Comparison of ENCODE assay signal across 13 cellular contexts in genomic region chr2:176137249-176137573, GRCh38. TPM values are rescaled to one million over a fixed set of nuclear protein-coding genes. Genes with fewer than 3 reads are reported as not detected.
A peak's percentile ranks its signal among the peaks of the same experiment; 100 is the strongest.
DNase-seq lines count a peak whose midpoint lies in the region; ATAC-seq, FAIRE-seq and TF ChIP-seq lines count a peak whose summit lies in the region.
"Had no signal": no experiment of that assay in that cellular context is flagged by ENCODE, and none has a peak within 500 bp of the region (broad histone marks: within the 10 kb centered on the region; RNA-seq: fewer than 3 reads in every experiment).

No MANE protein-coding gene starts in this region.

- DNase-seq in heart left ventricle (no peak), left ventricle myocardium superior (no peak), GM12878 (ENCODE audit: low read depth, low spot score) (no peak), NCI-H2107 treated with DMSO at 0.1 percent for 48 hours (lab: John Stamatoyannopoulos, UW; ENCODE audit: unreplicated experiment) (no peak)
- DNase-seq in activated CD4-positive, alpha-beta memory T cell treated with anti-CD3 and anti-CD28 coated beads for 36 hours, result no peak
- DNase-seq: amniotic stem cell, NCI-H510A treated with DMSO at 0.1 percent for 48 hours had no signal

- SMC1A ChIA-PET in GM12878 (lab: Charles Lee; ENCODE audit: uncharacterized antibody, unreplicated experiment), result interaction anchor here (1.0 to 5.3 kb wide), 2 partner anchors 317 to 416 kb away, joined by 3 to 58 read pairs; no protein-coding TSS in a partner anchor

- in situ Hi-C loops in GM12878 (cut with MboI), result loop anchor here (25.0 kb wide), 1 partner anchor 1200 kb away; no protein-coding TSS in a partner anchor

- H3K27me3 ChIP-seq in heart left ventricle (peaks cover 54 to 98% (median 85%) of the 10 kb centered on the region in 9 donors), GM12878 (replicated peaks in 1 of 2; ENCODE audit: control insufficient read depth in 2 of 2, insufficient read depth in 2 of 2, low read length in 1 of 2) (peaks cover 5 to 16% of the 10 kb centered on the region in 2 experiments), mucosa of rectum (ENCODE audit: control insufficient read depth in 2 of 2, insufficient read depth in 2 of 2, low read length in 2 of 2) (peaks cover 8 to 14% of the 10 kb centered on the region in 2 donors)

- no peak for TF ChIP-seq EP300 in GM12878 (IDR thresholded peaks at IDR 0.05; ENCODE audit: borderline replicate concordance in 1 of 2, control insufficient read depth in 1 of 2, low read depth in 2 of 2, low read length in 2 of 2)

- no peak for FAIRE-seq in GM12878 (lab: Jason Lieb, UNC)

- CTCF ChIA-PET in GM12878 (lab: Yijun Ruan, JAX), result interaction anchor here (0.9 kb wide), 2 partner anchors 318 to 417 kb away, joined by 3 to 4 read pairs; no protein-coding TSS in a partner anchor
- CTCF ChIA-PET in activated CD4-positive, alpha-beta memory T cell treated with anti-CD3 and anti-CD28 coated beads for 36 hours (lab: Charles Lee), result interaction anchor here (1.0 to 1.3 kb wide), 2 partner anchors 10 to 320 kb away, joined by 4 to 6 read pairs; no protein-coding TSS in a partner anchor

- intact Hi-C loops in heart left ventricle (cut with DNase I), result loop anchor here in 2 of 10 donors (5.0 to 10.0 kb wide), 2 partner anchors 678 to 680 kb away; no protein-coding TSS in a partner anchor
- intact Hi-C loops in left ventricle myocardium superior (cut with micrococcal nuclease), result no loop called here
- intact Hi-C loops in GM12878 (cut with micrococcal nuclease; ENCODE audit: unreplicated experiment), result no loop called here
- intact Hi-C loops in activated CD4-positive, alpha-beta memory T cell treated with anti-CD3 and anti-CD28 coated beads for 36 hours (cut with micrococcal nuclease), result loop anchor here (10.0 kb wide), 1 partner anchor 1802 kb away; the partner anchor contains the start of gene SP9

- H3K4me3 ChIP-seq in heart left ventricle (peak overlapping the region in 11 of 12 donors; percentile 29 to 68 (median 51)), GM12878 (no peak overlapping the region), mucosa of rectum (ENCODE audit: low read length in 2 of 2) (peak overlapping the region; percentile 76 to 82), urinary bladder (ENCODE audit: low read depth, low read length) (peak overlapping the region; percentile 50)
- H3K4me3 ChIP-seq: BLaER1 treated with 17β-estradiol and CSF1 and Interleukin-3, amounts not matched to agents 10 nM and 100 nM had no signal

- H3K27me3 Mint-ChIP-seq in activated CD4-positive, alpha-beta memory T cell treated with anti-CD3 and anti-CD28 coated beads for 36 hours, result peaks cover 82% of the 10 kb centered on the region

- H3K4me2 ChIP-seq in GM12878 (ENCODE audit: control insufficient read depth, insufficient read depth), result no peak overlapping the region

- 15 to 32% (median 21%) methylated on average over 2 of the region's 2 CpGs for WGBS in heart left ventricle, 4 donors
- 0% methylated on average over 2 of the region's 2 CpGs for WGBS in GM12878 (ENCODE audit: insufficient coverage, insufficient replicate concordance, low lambda C conversion rate, missing lambda C conversion rate)
- WGBS in urinary bladder, result 33% methylated on average over 2 of the region's 2 CpGs

- H3K79me2 ChIP-seq in GM12878 (ENCODE audit: control insufficient read depth, insufficient read depth, low read length), result no peaks in the 10 kb centered on the region

- H3K27ac ChIP-seq in heart left ventricle, result peak overlapping the region in 7 of 12 donors; percentile 54 to 81 (median 70)
- no peak overlapping the region for H3K27ac ChIP-seq in GM12878 (ENCODE audit: control insufficient read depth, insufficient read depth)
- peak overlapping the region; percentile 77 to 83 for H3K27ac ChIP-seq in mucosa of rectum (ENCODE audit: low read depth in 2 of 2, low read length in 2 of 2)
- peak overlapping the region; percentile 69 for H3K27ac ChIP-seq in urinary bladder (ENCODE audit: low read depth)
- H3K27ac ChIP-seq: BLaER1 treated with 17β-estradiol and CSF1 and Interleukin-3, amounts not matched to agents 10 nM and 100 nM had no signal

- ATAC-seq in heart left ventricle (no peak), left ventricle myocardium superior (no peak), GM12878 (no peak), HG03045 (IDR thresholded peaks at IDR 0.05; ENCODE audit: unreplicated experiment) (no peak)

- H3K27ac Mint-ChIP-seq in activated CD4-positive, alpha-beta memory T cell treated with anti-CD3 and anti-CD28 coated beads for 36 hours, result no peak overlapping the region
- H3K27ac Mint-ChIP-seq: progenitor cell of endocrine pancreas; T-helper 2 cell treated with Interferon-gamma antibody and Interleukin-4, amounts not matched to agents 5 μg/mL and 100 μg/mL, for 36 hours had no signal

- peaks cover 23% of the 10 kb centered on the region for H3K4me1 Mint-ChIP-seq in activated CD4-positive, alpha-beta memory T cell treated with anti-CD3 and anti-CD28 coated beads for 36 hours (ENCODE audit: low read depth)

- TF ChIP-seq RAD21 in GM12878 (IDR thresholded peaks at IDR 0.05; ENCODE audit: insufficient read depth, low read depth, low read length), result no peak

- TF ChIP-seq CTCF in heart left ventricle (IDR thresholded peaks at IDR 0.05) (no peak), GM12878 (IDR thresholded peaks at IDR 0.05 in 2 of 3, conservative IDR thresholded peaks at IDR 0.05 in 1 of 3; ENCODE audit: control insufficient read depth in 2 of 3, extremely low read depth in 1 of 3, insufficient read depth in 1 of 3, low read depth in 3 of 3, low read length in 3 of 3) (no peak)

- peaks cover 0 to 34% (median 15%) of the 10 kb centered on the region in 12 donors for H3K4me1 ChIP-seq in heart left ventricle
- H3K4me1 ChIP-seq in GM12878 (ENCODE audit: control insufficient read depth, insufficient read depth, low read length), result no peaks in the 10 kb centered on the region
- H3K4me1 ChIP-seq in mucosa of rectum (ENCODE audit: control insufficient read depth in 2 of 2, insufficient read depth in 2 of 2, low read length in 2 of 2), result peaks cover 17 to 18% of the 10 kb centered on the region in 2 donors
- H3K4me1 ChIP-seq in urinary bladder (ENCODE audit: insufficient read depth), result no peaks in the 10 kb centered on the region

- no peak overlapping the region for H3K9ac ChIP-seq in GM12878 (ENCODE audit: control insufficient read depth, insufficient read depth, low read length)
- peak overlapping the region; percentile 64 to 75 for H3K9ac ChIP-seq in mucosa of rectum (ENCODE audit: low read depth in 1 of 2, low read length in 2 of 2)
- H3K9ac ChIP-seq: BLaER1 treated with 17β-estradiol and CSF1 and Interleukin-3, amounts not matched to agents 10 nM and 100 nM had no signal

- no peak overlapping the region for H3K4me3 Mint-ChIP-seq in activated CD4-positive, alpha-beta memory T cell treated with anti-CD3 and anti-CD28 coated beads for 36 hours
- H3K4me3 Mint-ChIP-seq: T-helper 2 cell treated with Interferon-gamma antibody and Interleukin-4, amounts not matched to agents 5 μg/mL and 100 μg/mL, for 36 hours had no signal

- no TSS peak for BruUV-seq in GM12878 (replicated peaks; lab: Mats Ljungman, UMichigan)

- H3K36me3 ChIP-seq in heart left ventricle (no peaks in the 10 kb centered on the region), GM12878 (ENCODE audit: control insufficient read depth in 2 of 2, insufficient read depth in 2 of 2, low read length in 1 of 2) (no peaks in the 10 kb centered on the region), mucosa of rectum (ENCODE audit: control insufficient read depth in 2 of 2, insufficient read depth in 2 of 2, low read length in 2 of 2) (no peaks in the 10 kb centered on the region), urinary bladder (ENCODE audit: insufficient read depth) (no peaks in the 10 kb centered on the region)
- H3K36me3 ChIP-seq: BLaER1 treated with 17β-estradiol and CSF1 and Interleukin-3, amounts not matched to agents 10 nM and 100 nM had no signal

- H4K20me1 ChIP-seq in GM12878 (ENCODE audit: control insufficient read depth, insufficient read depth), result no peaks in the 10 kb centered on the region

- peaks cover 12% of the 10 kb centered on the region for H3K36me3 Mint-ChIP-seq in activated CD4-positive, alpha-beta memory T cell treated with anti-CD3 and anti-CD28 coated beads for 36 hours

- TF ChIP-seq POLR2A in heart left ventricle (IDR thresholded peaks at IDR 0.05), result no peak
- no peak for TF ChIP-seq POLR2A in GM12878 (IDR thresholded peaks at IDR 0.05; ENCODE audit: low read depth, low read length)

- H2AFZ ChIP-seq in GM12878 (ENCODE audit: control insufficient read depth, low read depth, low read length), result no peak overlapping the region

- H3K9me3 ChIP-seq in heart left ventricle (no peaks in the 10 kb centered on the region), GM12878 (replicated peaks; ENCODE audit: control insufficient read depth, insufficient read depth, low read length) (no peaks in the 10 kb centered on the region; the same call in 2 of the 3 replicates), mucosa of rectum (ENCODE audit: control insufficient read depth in 2 of 2, low read length in 2 of 2) (no peaks in the 10 kb centered on the region)

- RAD21 ChIA-PET in GM12878 (lab: Charles Lee; ENCODE audit: unreplicated experiment), result interaction anchor here (2.3 kb wide), 1 partner anchor 417 kb away, joined by 11 read pairs; no protein-coding TSS in a partner anchor

- peaks cover 4% of the 10 kb centered on the region for H3K9me3 Mint-ChIP-seq in activated CD4-positive, alpha-beta memory T cell treated with anti-CD3 and anti-CD28 coated beads for 36 hours
- H3K9me3 Mint-ChIP-seq: T-helper 2 cell treated with Interferon-gamma antibody and Interleukin-4, amounts not matched to agents 5 μg/mL and 100 μg/mL, for 36 hours had no signal

- POLR2A ChIA-PET in GM12878 (lab: Charles Lee), result no interaction called here
- POLR2A ChIA-PET in activated CD4-positive, alpha-beta memory T cell treated with anti-CD3 and anti-CD28 coated beads for 36 hours (lab: Charles Lee), result no interaction called here

RNA-seq across cellular contexts. Expression of gene HOXD8, which starts 7.7 kb away (rescaled TPM):
- total RNA-seq in heart left ventricle, result 1 to 10 TPM in 3 of 9 donors, under 1 TPM in 6; 0.37 to 1.8 (median 0.59) TPM
- under 1 TPM; 0.21 to 0.42 TPM for polyA plus RNA-seq in heart left ventricle
- total RNA-seq in left ventricle myocardium superior, result 0.92 TPM
- not detected in 2 replicates for total RNA-seq in GM12878 (2013; cell fraction: nucleolus; rRNA removed)
- total RNA-seq in GM12878 (2014; rRNA removed), result not detected in 2 replicates
- not detected in 2 replicates for total RNA-seq in GM12878 (2014; rRNA removed; fragmentation: Illumina TruSeq; extraction: Trizol)
- total RNA-seq in GM12878 (2021), result not detected in 2 replicates
- polyA plus RNA-seq in GM12878 (2011; ENCODE audit: low read depth), result not detected
- not detected in 2 replicates for polyA plus RNA-seq in GM12878 (2011; rRNA removed)
- not detected in 2 replicates for polyA plus RNA-seq in GM12878 (2011; cell fraction: cytosol; rRNA removed)
- not detected in 2 replicates for polyA plus RNA-seq in GM12878 (2011; cell fraction: nucleus; rRNA removed)
- not detected in 2 replicates for polyA plus RNA-seq in GM12878 (2012)
- not detected in 2 replicates for polyA plus RNA-seq in GM12878 (2014; fragmentation: Illumina TruSeq; extraction: Trizol)
- not detected for polyA plus RNA-seq in GM12878 (2014; fragmentation: Nextera tagmentation; extraction: Ambion mirVana)
- polyA plus RNA-seq in GM12878 (2014; rRNA removed), result not detected in 2 replicates
- not detected for polyA plus RNA-seq in GM12878 (2016; fragmentation: Nextera tagmentation; extraction: Ambion mirVana)
- not detected in 2 replicates for polyA minus RNA-seq in GM12878 (2011; rRNA and poly(A)+ RNA removed)
- not detected in 2 replicates for polyA minus RNA-seq in GM12878 (2011; cell fraction: cytosol; rRNA and poly(A)+ RNA removed)
- polyA minus RNA-seq in GM12878 (2011; cell fraction: nucleus; rRNA and poly(A)+ RNA removed), result not detected in 2 replicates
- total RNA-seq in urinary bladder, result 12.3 TPM
- polyA plus RNA-seq in urinary bladder, result 7.0 TPM
- not detected for total RNA-seq in activated CD4-positive, alpha-beta memory T cell treated with anti-CD3 and anti-CD28 coated beads for 36 hours
- total RNA-seq: progenitor cell of endocrine pancreas had no signal

RNA-seq across cellular contexts. Expression of gene HOXD4, which starts 14.1 kb away (rescaled TPM):
- total RNA-seq in heart left ventricle (under 1 TPM in 7 of 9 donors, not detected in 2; 0.17 to 0.96 (median 0.42) TPM), left ventricle myocardium superior (0.22 TPM), GM12878 (2014; rRNA removed) (not detected in 2 replicates), GM12878 (2014; rRNA removed; fragmentation: Illumina TruSeq; extraction: Trizol) (not detected in 2 replicates), GM12878 (2021) (not detected in 2 replicates), urinary bladder (4.0 TPM)
- polyA plus RNA-seq in heart left ventricle (under 1 TPM; 0.10 to 0.19 TPM), GM12878 (2011; rRNA removed) (0.07 and 0.13 TPM in 2 replicates), GM12878 (2014; fragmentation: Illumina TruSeq; extraction: Trizol) (not detected in 2 replicates), GM12878 (2014; fragmentation: Nextera tagmentation; extraction: Ambion mirVana) (not detected), GM12878 (2014; rRNA removed) (not detected in 2 replicates), GM12878 (2016; fragmentation: Nextera tagmentation; extraction: Ambion mirVana) (not detected), urinary bladder (2.0 TPM)
- not detected in 2 replicates for total RNA-seq in GM12878 (2013; cell fraction: nucleolus; rRNA removed)
- not detected for polyA plus RNA-seq in GM12878 (2011; ENCODE audit: low read depth)
- polyA plus RNA-seq in GM12878 (2011; cell fraction: cytosol; rRNA removed), result 0.04 and 0.23 TPM in 2 replicates
- 0.16 and 0.25 TPM in 2 replicates for polyA plus RNA-seq in GM12878 (2011; cell fraction: nucleus; rRNA removed)
- not detected in 2 replicates for polyA plus RNA-seq in GM12878 (2012)
- polyA minus RNA-seq in GM12878 (2011; rRNA and poly(A)+ RNA removed), result 0.26 TPM in 1 of 2 replicates, not detected in the other
- not detected in 2 replicates for polyA minus RNA-seq in GM12878 (2011; cell fraction: cytosol; rRNA and poly(A)+ RNA removed)
- polyA minus RNA-seq in GM12878 (2011; cell fraction: nucleus; rRNA and poly(A)+ RNA removed), result not detected in 2 replicates
- not detected for total RNA-seq in activated CD4-positive, alpha-beta memory T cell treated with anti-CD3 and anti-CD28 coated beads for 36 hours
- total RNA-seq: progenitor cell of endocrine pancreas had no signal

RNA-seq across cellular contexts. Expression of gene HOXD9, which starts 14.7 kb away (rescaled TPM):
- total RNA-seq in heart left ventricle, result under 1 TPM in 2 of 9 donors, not detected in 7; 0.40 to 0.43 TPM
- under 1 TPM in 1 of 2 donors, not detected in 1; 0.23 TPM for polyA plus RNA-seq in heart left ventricle
- not detected for total RNA-seq in left ventricle myocardium superior
- total RNA-seq in GM12878 (2013; cell fraction: nucleolus; rRNA removed), result not detected in 2 replicates
- total RNA-seq in GM12878 (2014; rRNA removed), result not detected in 2 replicates
- not detected in 2 replicates for total RNA-seq in GM12878 (2014; rRNA removed; fragmentation: Illumina TruSeq; extraction: Trizol)
- not detected in 2 replicates for total RNA-seq in GM12878 (2021)
- polyA plus RNA-seq in GM12878 (2011; ENCODE audit: low read depth), result not detected
- polyA plus RNA-seq in GM12878 (2011; rRNA removed), result not detected in 2 replicates
- not detected in 2 replicates for polyA plus RNA-seq in GM12878 (2011; cell fraction: cytosol; rRNA removed)
- not detected in 2 replicates for polyA plus RNA-seq in GM12878 (2011; cell fraction: nucleus; rRNA removed)
- not detected in 2 replicates for polyA plus RNA-seq in GM12878 (2012)
- polyA plus RNA-seq in GM12878 (2014; fragmentation: Illumina TruSeq; extraction: Trizol), result not detected in 2 replicates
- polyA plus RNA-seq in GM12878 (2014; fragmentation: Nextera tagmentation; extraction: Ambion mirVana), result not detected
- not detected in 2 replicates for polyA plus RNA-seq in GM12878 (2014; rRNA removed)
- polyA plus RNA-seq in GM12878 (2016; fragmentation: Nextera tagmentation; extraction: Ambion mirVana), result not detected
- polyA minus RNA-seq in GM12878 (2011; rRNA and poly(A)+ RNA removed), result not detected in 2 replicates
- polyA minus RNA-seq in GM12878 (2011; cell fraction: cytosol; rRNA and poly(A)+ RNA removed), result not detected in 2 replicates
- polyA minus RNA-seq in GM12878 (2011; cell fraction: nucleus; rRNA and poly(A)+ RNA removed), result not detected in 2 replicates
- 2.9 TPM for total RNA-seq in urinary bladder
- polyA plus RNA-seq in urinary bladder, result 5.6 TPM
- not detected for total RNA-seq in activated CD4-positive, alpha-beta memory T cell treated with anti-CD3 and anti-CD28 coated beads for 36 hours
- total RNA-seq: progenitor cell of endocrine pancreas had no signal

RNA-seq across cellular contexts. Expression of gene HOXD3, which starts 19.9 kb away (rescaled TPM):
- total RNA-seq in heart left ventricle (1 to 10 TPM in 2 of 9 donors, under 1 TPM in 7; 0.35 to 1.4 (median 0.56) TPM), left ventricle myocardium superior (0.27 TPM), GM12878 (2014; rRNA removed) (not detected in 2 replicates), GM12878 (2014; rRNA removed; fragmentation: Illumina TruSeq; extraction: Trizol) (not detected in 2 replicates), GM12878 (2021) (not detected in 2 replicates), urinary bladder (5.2 TPM)
- polyA plus RNA-seq in heart left ventricle (under 1 TPM; 0.04 to 0.30 TPM), GM12878 (2011; rRNA removed) (not detected in 2 replicates), GM12878 (2014; fragmentation: Illumina TruSeq; extraction: Trizol) (not detected in 2 replicates), GM12878 (2014; fragmentation: Nextera tagmentation; extraction: Ambion mirVana) (not detected), GM12878 (2014; rRNA removed) (not detected in 2 replicates), GM12878 (2016; fragmentation: Nextera tagmentation; extraction: Ambion mirVana) (not detected), urinary bladder (1.6 TPM)
- not detected in 2 replicates for total RNA-seq in GM12878 (2013; cell fraction: nucleolus; rRNA removed)
- not detected for polyA plus RNA-seq in GM12878 (2011; ENCODE audit: low read depth)
- not detected in 2 replicates for polyA plus RNA-seq in GM12878 (2011; cell fraction: cytosol; rRNA removed)
- not detected in 2 replicates for polyA plus RNA-seq in GM12878 (2011; cell fraction: nucleus; rRNA removed)
- polyA plus RNA-seq in GM12878 (2012), result not detected in 2 replicates
- polyA minus RNA-seq in GM12878 (2011; rRNA and poly(A)+ RNA removed), result not detected in 2 replicates
- polyA minus RNA-seq in GM12878 (2011; cell fraction: cytosol; rRNA and poly(A)+ RNA removed), result not detected in 2 replicates
- polyA minus RNA-seq in GM12878 (2011; cell fraction: nucleus; rRNA and poly(A)+ RNA removed), result not detected in 2 replicates
- total RNA-seq in activated CD4-positive, alpha-beta memory T cell treated with anti-CD3 and anti-CD28 coated beads for 36 hours, result not detected
- total RNA-seq: progenitor cell of endocrine pancreas had no signal

RNA-seq across cellular contexts. Expression of gene HOXD10, which starts 20.6 kb away (rescaled TPM):
- total RNA-seq in heart left ventricle (under 1 TPM in 1 of 9 donors, not detected in 8; 0.43 TPM), left ventricle myocardium superior (not detected), GM12878 (2014; rRNA removed) (not detected in 2 replicates), GM12878 (2014; rRNA removed; fragmentation: Illumina TruSeq; extraction: Trizol) (not detected in 2 replicates), GM12878 (2021) (not detected in 2 replicates), urinary bladder (14.1 TPM)
- polyA plus RNA-seq in heart left ventricle (under 1 TPM in 1 of 2 donors, not detected in 1; 0.03 TPM), GM12878 (2011; rRNA removed) (not detected in 2 replicates), GM12878 (2014; fragmentation: Illumina TruSeq; extraction: Trizol) (not detected in 2 replicates), GM12878 (2014; fragmentation: Nextera tagmentation; extraction: Ambion mirVana) (not detected), GM12878 (2014; rRNA removed) (not detected in 2 replicates), GM12878 (2016; fragmentation: Nextera tagmentation; extraction: Ambion mirVana) (not detected), urinary bladder (4.1 TPM)
- not detected in 2 replicates for total RNA-seq in GM12878 (2013; cell fraction: nucleolus; rRNA removed)
- not detected for polyA plus RNA-seq in GM12878 (2011; ENCODE audit: low read depth)
- polyA plus RNA-seq in GM12878 (2011; cell fraction: cytosol; rRNA removed), result not detected in 2 replicates
- not detected in 2 replicates for polyA plus RNA-seq in GM12878 (2011; cell fraction: nucleus; rRNA removed)
- polyA plus RNA-seq in GM12878 (2012), result not detected in 2 replicates
- not detected in 2 replicates for polyA minus RNA-seq in GM12878 (2011; rRNA and poly(A)+ RNA removed)
- polyA minus RNA-seq in GM12878 (2011; cell fraction: cytosol; rRNA and poly(A)+ RNA removed), result not detected in 2 replicates
- polyA minus RNA-seq in GM12878 (2011; cell fraction: nucleus; rRNA and poly(A)+ RNA removed), result not detected in 2 replicates
- total RNA-seq in activated CD4-positive, alpha-beta memory T cell treated with anti-CD3 and anti-CD28 coated beads for 36 hours, result not detected
- total RNA-seq: progenitor cell of endocrine pancreas had no signal
